Comparison of ENCODE assay signal across 13 cellular contexts in the genomic region with DNA sequence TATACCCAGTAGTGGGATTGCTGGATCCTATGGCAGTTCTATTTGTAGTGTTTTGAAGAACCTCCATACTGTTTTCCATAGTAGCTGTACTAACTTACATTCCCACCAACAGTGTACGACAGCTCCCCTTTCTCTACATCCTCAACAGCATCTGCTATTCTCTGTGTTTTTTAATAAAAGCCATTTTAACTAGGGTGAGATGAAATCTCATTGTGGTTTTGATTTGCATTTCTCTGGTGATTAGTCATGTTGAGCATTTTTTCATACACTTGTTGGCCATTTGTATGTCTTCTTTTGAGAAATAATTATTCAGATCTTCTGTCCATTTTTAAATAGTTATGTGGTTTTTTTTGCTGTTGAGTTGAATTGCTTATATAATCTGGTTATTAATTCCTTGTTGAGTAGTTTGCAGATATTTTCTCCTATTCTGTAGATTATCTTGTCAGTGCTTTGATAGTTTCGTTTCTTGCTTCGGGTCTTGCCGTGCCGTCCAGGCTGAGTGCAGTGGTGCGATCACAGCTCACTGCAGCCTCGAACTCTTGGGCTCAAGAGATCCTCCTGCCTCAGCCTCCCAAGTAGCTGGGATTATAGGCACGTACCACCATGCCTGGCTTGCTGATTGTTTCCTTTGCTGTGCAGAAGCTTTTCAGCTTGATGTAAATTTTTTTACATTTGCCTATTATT.
DNase-seq lines count a peak whose midpoint lies in the region; ATAC-seq and TF ChIP-seq lines count a peak whose summit lies in the region.
"Had no signal": no experiment of that assay in that cellular context is flagged by ENCODE, and none has a peak within 500 bp of the region (broad histone marks: within the 10 kb centered on the region; RNA-seq: fewer than 3 reads in every experiment).

No MANE protein-coding gene starts in this region.

- TF ChIP-seq CTCF in fibroblast of mammary gland (conservative IDR thresholded peaks at IDR 0.05; ENCODE audit: control insufficient read depth, insufficient read depth, low read depth, low read length): no peak

- ATAC-seq in GM19452 (IDR thresholded peaks at IDR 0.05; ENCODE audit: unreplicated experiment) (peak; percentile 66), HG03442 (IDR thresholded peaks at IDR 0.05; ENCODE audit: unreplicated experiment) (peak; percentile 40), HG03039 (IDR thresholded peaks at IDR 0.05; ENCODE audit: unreplicated experiment) (no peak)

- H3K4me3 ChIP-seq in fibroblast of mammary gland (ENCODE audit: control insufficient read depth, low read depth, low read length): no peak overlapping the region
- H3K4me3 ChIP-seq: right atrium auricular region had no signal

- peak; percentile 16 for DNase-seq in GM04503 (ENCODE audit: low read depth)
- DNase-seq in fibroblast of mammary gland (ENCODE audit: low read depth): peak; percentile 43
- DNase-seq in NCI-H1417 (lab: John Stamatoyannopoulos, UW): no peak
- DNase-seq in NCI-H1436 treated with DMSO at 0.1 percent for 48 hours (lab: John Stamatoyannopoulos, UW): no peak
- DNase-seq in globus pallidus (ENCODE audit: low spot score): no peak
- DNase-seq: DMS 273 treated with DMSO at 0.1 percent for 48 hours; midbrain; MM.1S; NK-92 treated with Interleukin-12 subunit alpha and Interleukin-12 subunit beta, amount 100 ng/mL, for 24 hours had no signal

Comparison
In these comparisons a context has a peak if more than half of its experiments do, and no peak if none do; other contexts are left out.
1. DNase-seq: peak in GM04503 (single experiment) and fibroblast of mammary gland (single experiment); none in NCI-H1417 (0 of 3), NCI-H1436 treated with DMSO at 0.1 percent for 48 hours (single experiment) and globus pallidus (single experiment).